8 cellular contexts compared by ENCODE assay signal in the genomic region with DNA sequence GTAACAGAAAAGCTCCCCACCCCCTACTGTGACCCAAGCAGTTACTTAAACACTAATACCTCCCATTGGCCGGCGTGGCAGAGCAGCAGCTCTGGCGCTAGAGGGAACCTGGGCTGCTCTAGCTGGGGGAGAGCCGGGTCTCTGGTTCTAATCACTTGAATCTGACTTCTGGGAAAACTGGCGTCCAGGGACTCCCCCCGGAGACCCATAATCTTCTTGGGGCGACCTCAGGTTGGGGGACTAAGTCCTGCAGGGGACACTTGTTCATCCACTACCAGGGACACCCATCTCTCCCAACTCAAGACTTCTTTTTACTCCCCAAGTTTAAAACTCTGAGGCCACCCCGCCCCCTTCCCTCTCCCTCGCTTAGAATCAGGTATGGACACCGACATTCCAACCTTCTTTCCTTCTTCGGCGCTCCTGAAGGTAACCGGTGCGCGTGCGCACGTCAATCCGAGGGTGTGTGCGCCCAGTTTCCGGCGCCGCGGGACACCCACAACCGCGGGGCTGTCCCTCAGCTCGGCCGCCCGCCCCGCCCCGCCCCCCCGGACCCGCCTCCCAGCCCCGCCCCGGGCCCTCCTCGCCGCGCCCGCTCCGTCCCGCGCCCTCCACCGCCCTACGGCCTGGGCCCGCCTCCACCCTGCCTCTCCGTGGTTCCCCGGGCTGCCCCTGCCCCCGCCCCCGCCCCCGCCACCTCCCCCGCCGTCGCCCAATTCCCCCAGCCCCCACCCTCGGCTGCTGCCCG. TPM values are rescaled to one million over a fixed set of nuclear protein-coding genes. Genes with fewer than 3 reads are reported as not detected.
DNase-seq lines count a peak whose midpoint lies in the region; ATAC-seq and TF ChIP-seq lines count a peak whose summit lies in the region.

TSS of gene ERICH2 (plus strand) at position 75 of the 745 bp plus-strand sequence. CDS start at position 379, 304 bp downstream.

- H3K36me3 Mint-ChIP-seq in endodermal cell (ENCODE audit: low read depth), result peaks cover 11% of the 10 kb centered on the region

- peak; percentile 58 for TF ChIP-seq CTCF in endodermal cell (conservative IDR thresholded peaks at IDR 0.05)

- H3K27ac Mint-ChIP-seq in endodermal cell, result peak within 1 kb of the TSS; percentile 96

- DNase-seq in Ammon's horn (ENCODE audit: low spot score), result peak; percentile 82
- DNase-seq in NCI-H82 (lab: John Stamatoyannopoulos, UW), result peak; percentile 91
- DNase-seq in activated CD8-positive, alpha-beta memory T cell treated with anti-CD3 and anti-CD28 coated beads for 48 hours (ENCODE audit: low read depth in 2 of 3, low spot score in 2 of 3), result peak; percentile 30 to 59 (median 37)
- DNase-seq in endodermal cell, result peak; percentile 96
- peak; percentile 35 for DNase-seq in stimulated activated CD8-positive, alpha-beta memory T cell treated with anti-CD3 and anti-CD28 coated beads, Interleukin-15, amount 100 ng/mL, for 24 hours (ENCODE audit: low read depth)

- H3K4me1 ChIP-seq in endodermal cell (ENCODE audit: control insufficient read depth, insufficient read depth, low read length), result peaks cover 4% of the 10 kb centered on the region
- no peaks in the 10 kb centered on the region for H3K4me1 ChIP-seq in mesodermal cell (ENCODE audit: control insufficient read depth, insufficient read depth, low read length, poor library complexity, severe bottlenecking)

- no peaks in the 10 kb centered on the region for H3K27me3 Mint-ChIP-seq in endodermal cell (ENCODE audit: insufficient read depth)

- peak within 1 kb of the TSS; percentile 83 for H3K4me3 Mint-ChIP-seq in endodermal cell

- peak within 1 kb of the TSS; percentile 96 for H3K4me3 ChIP-seq in endodermal cell (ENCODE audit: low read length)
- H3K4me3 ChIP-seq in mesodermal cell (ENCODE audit: extremely low read depth, insufficient read depth, low read length, poor library complexity, severe bottlenecking), result peak within 1 kb of the TSS; percentile 77

- ATAC-seq in GM19351 (IDR thresholded peaks at IDR 0.05; ENCODE audit: unreplicated experiment) (peak; percentile 86), HG03521 (IDR thresholded peaks at IDR 0.05; ENCODE audit: unreplicated experiment) (peak; percentile 79)

- no peaks in the 10 kb centered on the region for H3K9me3 ChIP-seq in endodermal cell (ENCODE audit: control insufficient read depth, low read length)
- no peaks in the 10 kb centered on the region for H3K9me3 ChIP-seq in mesodermal cell (ENCODE audit: control insufficient read depth, low read length)

- peak within 1 kb of the TSS; percentile 27 for H3K27ac ChIP-seq in endodermal cell (ENCODE audit: low read depth, low read length)
- peak within 1 kb of the TSS; percentile 74 for H3K27ac ChIP-seq in mesodermal cell (ENCODE audit: low read depth, low read length, severe bottlenecking)

- 0 to 1% methylated on average over 7 to 42 of the region's 54 CpGs for WGBS in endodermal cell (ENCODE audit: insufficient coverage in 1 of 2, insufficient read length in 1 of 2), 2 experiments
- 0 to 1% methylated on average over 8 to 11 of the region's 54 CpGs for WGBS in mesodermal cell (ENCODE audit: insufficient coverage in 2 of 2), 2 experiments

- no peaks in the 10 kb centered on the region for H3K36me3 ChIP-seq in endodermal cell (ENCODE audit: control insufficient read depth, insufficient read depth, low read length)
- H3K36me3 ChIP-seq in mesodermal cell (ENCODE audit: control insufficient read depth, insufficient read depth, low read length), result no peaks in the 10 kb centered on the region

- H3K27me3 ChIP-seq in endodermal cell (ENCODE audit: control insufficient read depth, insufficient read depth, low read length, poor library complexity, severe bottlenecking), result no peaks in the 10 kb centered on the region

- peaks cover 36% of the 10 kb centered on the region for H3K4me1 Mint-ChIP-seq in endodermal cell

- H3K9me3 Mint-ChIP-seq in endodermal cell, result peaks cover 1% of the 10 kb centered on the region

- peak within 1 kb of the TSS; percentile 88 for H3K9ac ChIP-seq in endodermal cell (ENCODE audit: extremely low read depth, low read length, poor library complexity, severe bottlenecking)

RNA-seq across cellular contexts. Expression of gene ERICH2, which starts in this region (rescaled TPM):
- 10 to 100 TPM in 1 of 2 donors, 1 to 10 TPM in 1; 9.6 to 18.3 TPM for total RNA-seq in endodermal cell
- polyA plus RNA-seq in endodermal cell (2013, experiment 1 of 2), result 1.5 TPM
- polyA plus RNA-seq in endodermal cell (2013, experiment 2 of 2), result 1.8 TPM
- polyA plus RNA-seq in mesodermal cell (2013, experiment 1 of 2), result 3.1 TPM
- polyA plus RNA-seq in mesodermal cell (2013, experiment 2 of 2), result 4.3 TPM

Comparison
In these comparisons a context has a peak if more than half of its experiments do, and no peak if none do; other contexts are left out.
1. Peak in every context shown above with its lines: DNase-seq, ATAC-seq, H3K4me3 ChIP-seq and H3K27ac ChIP-seq.
2. DNase-seq: peak in every context shown above with its lines; median percentile 96 in endodermal cell; 91 in NCI-H82; 82 in Ammon's horn; 37 in activated CD8-positive, alpha-beta memory T cell treated with anti-CD3 and anti-CD28 coated beads for 48 hours; 35 in stimulated activated CD8-positive, alpha-beta memory T cell treated with anti-CD3 and anti-CD28 coated beads, Interleukin-15, amount 100 ng/mL, for 24 hours.